In the genomic region with DNA sequence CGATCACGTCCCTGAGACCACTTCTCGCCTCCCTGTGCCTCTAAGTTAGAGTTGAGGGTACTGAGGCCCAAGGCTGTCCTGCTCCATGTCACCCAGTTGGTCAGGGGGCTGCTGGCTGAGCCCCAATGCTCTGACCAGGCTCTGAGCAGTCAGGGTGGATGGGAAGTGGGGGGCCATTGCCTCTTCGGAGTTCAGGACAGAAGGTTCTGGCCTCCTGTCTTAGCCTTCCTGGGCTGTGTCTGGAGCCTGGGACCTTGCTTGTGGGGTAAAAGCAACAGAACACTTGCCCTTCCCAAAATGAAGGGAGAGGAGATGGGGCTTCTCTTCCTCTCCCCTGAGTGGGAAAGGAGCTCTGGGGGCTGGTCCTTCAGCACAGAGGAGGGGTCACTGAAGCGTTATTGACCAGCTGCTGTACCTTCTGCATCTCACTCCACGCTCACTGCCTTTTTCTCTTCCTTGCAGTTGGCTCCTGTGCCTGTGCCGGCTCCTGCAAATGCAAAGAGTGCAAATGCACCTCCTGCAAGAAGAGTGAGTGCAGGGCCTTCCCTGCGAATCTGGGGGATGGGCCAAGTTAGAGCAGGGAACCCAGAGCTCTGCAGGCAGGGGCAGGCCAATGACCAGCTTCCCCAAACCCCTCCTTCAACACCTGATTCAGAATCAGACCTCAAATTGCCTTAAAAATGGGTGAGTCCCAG, we compare ENCODE assay signal across 8 cellular contexts. TPM values are rescaled to one million over a fixed set of nuclear protein-coding genes. Genes with fewer than 3 reads are reported as not detected.
DNase-seq lines count a peak whose midpoint lies in the region; ATAC-seq and TF ChIP-seq lines count a peak whose summit lies in the region.

No MANE protein-coding gene starts in this region.

- TF ChIP-seq CTCF in MCF 10A (IDR thresholded peaks at IDR 0.05; ENCODE audit: unreplicated experiment) (no peak), mesothelial cell of epicardium (IDR thresholded peaks at IDR 0.05; ENCODE audit: unreplicated experiment) (no peak)

- H3K36me3 Mint-ChIP-seq in MCF 10A (ENCODE audit: insufficient read depth, unreplicated experiment), result peaks cover 21% of the 10 kb centered on the region
- H3K36me3 Mint-ChIP-seq in mesothelial cell of epicardium, result peaks cover 3% of the 10 kb centered on the region

- H3K9ac ChIP-seq in HUES64 (ENCODE audit: low read depth, low read length), result peak overlapping the region; percentile 54

- ATAC-seq in GM18907 (IDR thresholded peaks at IDR 0.05; ENCODE audit: unreplicated experiment), result peak; percentile 7
- no peak for ATAC-seq in GM18870 (IDR thresholded peaks at IDR 0.05; ENCODE audit: unreplicated experiment)

- H3K4me1 ChIP-seq in HUES64 (ENCODE audit: insufficient read depth, low read length), result peaks cover 18% of the 10 kb centered on the region; the same call in 1 of the 2 replicates

- H3K4me3 Mint-ChIP-seq in MCF 10A (ENCODE audit: unreplicated experiment) (peak overlapping the region; percentile 70), mesothelial cell of epicardium (peak overlapping the region; percentile 81)

- WGBS in HUES64, result 7% methylated on average over 8 of the region's 8 CpGs

- no peaks in the 10 kb centered on the region for H3K9me3 Mint-ChIP-seq in MCF 10A (ENCODE audit: unreplicated experiment)
- H3K9me3 Mint-ChIP-seq in mesothelial cell of epicardium, result peaks cover 11% of the 10 kb centered on the region

- no peaks in the 10 kb centered on the region; the same call in 1 of the 2 replicates for H3K36me3 ChIP-seq in HUES64 (ENCODE audit: insufficient read depth, low read length)

- H3K27me3 ChIP-seq in HUES64 (ENCODE audit: insufficient read depth, low read length), result peaks cover 63% of the 10 kb centered on the region

- TSS peak; percentile 89 for BruUV-seq in MCF 10A (replicated peaks; lab: Mats Ljungman, UMichigan)

- POLR2A ChIA-PET in MCF 10A (lab: Yijun Ruan, JAX), result interaction anchor here (0.5 to 14.3 kb wide), 40 partner anchors 10 to 1127 kb away, joined by 3 to 793 read pairs (median 5); partner anchors contain the start of genes BBS2, MT1B, MT1E and MT1F

- H3K27ac ChIP-seq in HUES64 (ENCODE audit: low read depth, low read length), result no peak overlapping the region

- DNase-seq in MCF 10A (ENCODE audit: unreplicated experiment) (no peak), mesothelial cell of epicardium (ENCODE audit: low spot score in 2 of 2, unreplicated experiment in 2 of 2) (no peak), GM03348 (ENCODE audit: low spot score) (no peak), germinal center (ENCODE audit: low spot score) (no peak), kidney tubule cell (ENCODE audit: low spot score) (no peak)

- intact Hi-C loops in MCF 10A (cut with micrococcal nuclease), result no loop called here

- H3K27me3 Mint-ChIP-seq in MCF 10A (ENCODE audit: insufficient read depth, unreplicated experiment) (no peaks in the 10 kb centered on the region), mesothelial cell of epicardium (ENCODE audit: low read depth) (peaks cover 48% of the 10 kb centered on the region)

- H3K27ac Mint-ChIP-seq in MCF 10A (ENCODE audit: low read depth, unreplicated experiment) (no peak overlapping the region), mesothelial cell of epicardium (no peak overlapping the region)

- CTCF ChIA-PET in MCF 10A (lab: Yijun Ruan, JAX), result interaction anchor here (0.6 to 2.1 kb wide), 7 partner anchors 15 to 106 kb away, joined by 3 to 12 read pairs (median 4); no protein-coding TSS in a partner anchor

- H3K4me1 Mint-ChIP-seq in MCF 10A (ENCODE audit: insufficient read depth, unreplicated experiment) (peaks cover 26% of the 10 kb centered on the region), mesothelial cell of epicardium (peaks cover 4% of the 10 kb centered on the region)

- H3K4me3 ChIP-seq in HUES64 (ENCODE audit: low read length), result peak overlapping the region; percentile 69

- H3K9me3 ChIP-seq in HUES64 (ENCODE audit: insufficient read depth, low read depth, low read length), result 0 out of 2 replicates have a peak, but pooled peaks cover 4% of the 10 kb centered on the region

RNA-seq across cellular contexts. Expression of gene MT1X, which starts 0.6 kb away (rescaled TPM):
- 142 TPM for polyA plus RNA-seq in HUES64 (2013, experiment 1 of 2)
- 241 TPM for polyA plus RNA-seq in HUES64 (2013, experiment 2 of 2)
- 79.3 and 108 TPM in 2 replicates for total RNA-seq in MCF 10A (2022)
- 6.8 to 8.9 TPM (median 7.1 TPM) in 3 replicates for total RNA-seq in mesothelial cell of epicardium

RNA-seq across cellular contexts. Expression of gene MT1H, which starts 13.2 kb away (rescaled TPM):
- 37.7 TPM for polyA plus RNA-seq in HUES64 (2013, experiment 1 of 2)
- polyA plus RNA-seq in HUES64 (2013, experiment 2 of 2), result 62.8 TPM
- total RNA-seq in MCF 10A (2022) (not detected in 2 replicates), mesothelial cell of epicardium (not detected in 3 replicates)

RNA-seq across cellular contexts. Expression of gene MT1G, which starts 15.0 kb away (rescaled TPM):
- polyA plus RNA-seq in HUES64 (2013, experiment 1 of 2), result 91.5 TPM
- polyA plus RNA-seq in HUES64 (2013, experiment 2 of 2), result 176 TPM
- not detected in 2 replicates for total RNA-seq in MCF 10A (2022)
- total RNA-seq in mesothelial cell of epicardium, result not detected in 3 replicates

RNA-seq across cellular contexts. Expression of gene MT1F, which starts 25.1 kb away (rescaled TPM):
- polyA plus RNA-seq in HUES64 (2013, experiment 1 of 2), result 15.4 TPM
- polyA plus RNA-seq in HUES64 (2013, experiment 2 of 2), result 20.0 TPM
- total RNA-seq in MCF 10A (2022), result 1.7 and 2.4 TPM in 2 replicates
- total RNA-seq in mesothelial cell of epicardium, result 0.63 to 0.95 TPM (median 0.66 TPM) in 3 replicates

RNA-seq across cellular contexts. Expression of gene MT1B, which starts 31.2 kb away (rescaled TPM):
- polyA plus RNA-seq in HUES64 (2013, experiment 1 of 2), result not detected
- polyA plus RNA-seq in HUES64 (2013, experiment 2 of 2), result not detected
- total RNA-seq in MCF 10A (2022), result not detected in 2 replicates
- not detected in 3 replicates for total RNA-seq in mesothelial cell of epicardium
